Comparison of ENCODE assay signal across 8 cellular contexts in the genomic region with DNA sequence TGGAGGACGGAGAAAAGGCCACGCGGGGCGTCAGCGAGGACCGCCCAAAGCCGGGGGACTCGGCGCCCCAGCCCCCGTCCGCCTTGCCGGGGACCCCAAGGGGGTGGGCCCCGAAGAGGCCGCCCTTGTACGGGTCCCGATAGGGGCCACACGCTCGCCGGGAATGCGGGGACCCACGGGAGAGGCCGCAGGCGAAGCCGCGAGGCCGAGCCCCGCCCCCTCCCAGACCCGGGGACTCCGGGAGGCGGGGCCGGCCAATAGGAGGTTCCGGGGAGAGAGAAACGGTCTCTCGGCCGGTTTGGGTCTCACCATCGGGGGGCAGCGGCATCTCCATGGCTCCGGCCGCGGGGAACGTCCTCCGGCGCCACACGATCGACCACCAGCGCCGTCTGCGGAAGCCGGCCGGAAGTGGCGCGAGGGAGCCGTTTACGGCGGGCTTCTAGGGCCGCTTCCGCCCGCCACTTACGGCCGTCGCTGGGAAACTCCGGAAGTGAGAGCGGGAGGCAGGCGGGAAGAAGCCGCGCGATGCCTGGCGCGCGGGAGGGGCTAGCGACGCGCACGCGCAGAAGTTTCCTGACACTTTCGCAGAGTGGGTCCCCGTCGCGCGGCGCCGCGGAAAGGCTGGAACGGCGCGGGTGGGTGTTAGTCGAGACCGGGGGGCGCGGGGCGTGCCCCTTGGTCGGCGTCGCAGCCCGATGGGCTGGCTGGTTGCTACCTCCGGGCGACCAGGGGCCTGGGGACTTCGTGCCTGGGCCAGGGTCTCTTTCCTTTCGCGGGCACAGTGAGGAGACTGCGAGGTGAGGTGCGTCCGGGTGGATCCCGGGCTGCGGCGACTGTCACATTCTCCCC. TPM values are rescaled to one million over a fixed set of nuclear protein-coding genes. Genes with fewer than 3 reads are reported as not detected.
A peak's percentile ranks its signal among the peaks of the same experiment; 100 is the strongest.
DNase-seq lines count a peak whose midpoint lies in the region; ATAC-seq and TF ChIP-seq lines count a peak whose summit lies in the region.

Gene CHERP, minus strand, starts transcription at position 393 of the 849 bp plus-strand sequence. Its CDS starts 59 bp downstream, at position 334.

- peak; percentile 88 for TF ChIP-seq POLR2A in Raji (IDR thresholded peaks at IDR 0.05; ENCODE audit: insufficient read depth, low read depth, low read length)

- peaks cover 13% of the 10 kb centered on the region for H3K36me3 ChIP-seq in H7 (replicated peaks; ENCODE audit: control insufficient read depth, insufficient read depth, low read length)

- H3K9me3 Mint-ChIP-seq in natural killer cell treated with Interleukin-12 subunit alpha and Interleukin-12 subunit beta and Interleukin-15 and Interleukin-18, amount 100 ng/mL, for 72 hours: no peaks in the 10 kb centered on the region

- H3K27me3 Mint-ChIP-seq in natural killer cell treated with Interleukin-12 subunit alpha and Interleukin-12 subunit beta and Interleukin-15 and Interleukin-18, amount 100 ng/mL, for 72 hours: no peaks in the 10 kb centered on the region

- peak; percentile 93 to 95 for ATAC-seq in natural killer cell treated with Interleukin-12 subunit alpha and Interleukin-12 subunit beta and Interleukin-15 and Interleukin-18, amount 100 ng/mL, for 72 hours

- peak within 1 kb of the TSS; percentile 73 to 91 for H3K27ac Mint-ChIP-seq in natural killer cell treated with Interleukin-12 subunit alpha and Interleukin-12 subunit beta and Interleukin-15 and Interleukin-18, amount 100 ng/mL, for 72 hours

- TF ChIP-seq CTCF in fibroblast of pulmonary artery (IDR thresholded peaks at IDR 0.05; ENCODE audit: low read length, missing control alignments): no peak

- peak; percentile 96 for DNase-seq in ELF-1 (ENCODE audit: low read depth, low spot score)
- peak; percentile 98 for DNase-seq in H7
- peak; percentile 93 for DNase-seq in M059J (ENCODE audit: low read depth)
- DNase-seq in activated T-helper 9 cell treated with anti-CD3 and anti-CD28 coated beads, Interleukin-2, amount 50 U/mL, for 16 hours (ENCODE audit: low read depth): peak; percentile 93
- DNase-seq in fibroblast of pulmonary artery (ENCODE audit: low read depth): peak; percentile 93
- DNase-seq in natural killer cell treated with Interleukin-12 subunit alpha and Interleukin-12 subunit beta and Interleukin-15 and Interleukin-18, amount 100 ng/mL, for 72 hours (ENCODE audit: low spot score): peak; percentile 95
- peak; percentile 95 for DNase-seq in stimulated activated naive CD4-positive, alpha-beta T cell treated with Interleukin-2 at 50 U/mL for 16 hours (lab: John Stamatoyannopoulos, UW)

- H3K4me3 ChIP-seq in H7 (ENCODE audit: insufficient read depth, low read depth, low read length) (peak within 1 kb of the TSS; percentile 97), fibroblast of pulmonary artery (replicated peaks; ENCODE audit: low read depth, low read length) (peak within 1 kb of the TSS; percentile 94)

- H3K27me3 ChIP-seq in H7 (ENCODE audit: control insufficient read depth, insufficient read depth, low read length): no peaks in the 10 kb centered on the region

- H3K4me3 Mint-ChIP-seq in natural killer cell treated with Interleukin-12 subunit alpha and Interleukin-12 subunit beta and Interleukin-15 and Interleukin-18, amount 100 ng/mL, for 72 hours: peak within 1 kb of the TSS; percentile 92

- no peaks in the 10 kb centered on the region for H3K36me3 Mint-ChIP-seq in natural killer cell treated with Interleukin-12 subunit alpha and Interleukin-12 subunit beta and Interleukin-15 and Interleukin-18, amount 100 ng/mL, for 72 hours

- H3K4me1 Mint-ChIP-seq in natural killer cell treated with Interleukin-12 subunit alpha and Interleukin-12 subunit beta and Interleukin-15 and Interleukin-18, amount 100 ng/mL, for 72 hours (ENCODE audit: low read depth in 2 of 2): peaks cover 42 to 47% of the 10 kb centered on the region in 2 donors

RNA-seq across cellular contexts. Expression of gene CHERP, which starts in this region (rescaled TPM):
- total RNA-seq in H7 (2014; rRNA removed; shearing (Covaris generic)): 14.3 and 17.1 TPM in 2 replicates
- total RNA-seq in M059J (2014; rRNA removed; shearing (Covaris generic)): 4.5 and 7.5 TPM in 2 replicates
- 10 to 100 TPM; 64.1 to 93.0 TPM for total RNA-seq in natural killer cell treated with Interleukin-12 subunit alpha and Interleukin-12 subunit beta and Interleukin-15 and Interleukin-18, amount 100 ng/mL, for 72 hours

Comparison
In these comparisons a context has a peak if more than half of its experiments do, and no peak if none do; other contexts are left out.
1. Peak in every context shown above with its lines: DNase-seq, ATAC-seq and H3K4me3 ChIP-seq.